22 cellular contexts compared by ENCODE assay signal in genomic region chr9:126743046-126743445, GRCh38.
"Had no signal": no experiment of that assay in that cellular context is flagged by ENCODE, and none has a peak within 500 bp of the region (broad histone marks: within the 10 kb centered on the region; RNA-seq: fewer than 3 reads in every experiment).

No MANE protein-coding gene starts in this region.

- H3K27ac Mint-ChIP-seq: endodermal cell; nephron progenitor cell; stimulated activated naive B cell treated with anti-CD40 and anti-IgM and Interleukin-4, amounts not matched to agents 10 μg/mL and 1 μg/mL and 100 μg/mL, for 72 hours; stimulated activated naive CD8-positive, alpha-beta T cell treated with anti-CD3 and anti-CD28 coated beads, Interleukin-15, Interleukin-2, amounts not matched to agents 100 ng/mL and 50 ng/mL, for 24 hours had no signal

- H3K9me3 Mint-ChIP-seq: endodermal cell; nephron progenitor cell; stimulated activated naive B cell treated with anti-CD40 and anti-IgM and Interleukin-4, amounts not matched to agents 10 μg/mL and 1 μg/mL and 100 μg/mL, for 72 hours; stimulated activated naive CD8-positive, alpha-beta T cell treated with anti-CD3 and anti-CD28 coated beads, Interleukin-15, Interleukin-2, amounts not matched to agents 100 ng/mL and 50 ng/mL, for 24 hours had no signal

- H3K9me3 ChIP-seq: esophagus squamous epithelium, lower lobe of right lung, psoas muscle, sigmoid colon, thoracic aorta, upper lobe of right lung, uterus had no signal

- ATAC-seq: left ventricle myocardium superior; lower lobe of right lung; naive thymus-derived CD8-positive, alpha-beta T cell; psoas muscle; right cardiac atrium; stimulated activated naive B cell treated with anti-CD40 and anti-IgM and Interleukin-4, amounts not matched to agents 10 μg/mL and 1 μg/mL and 100 μg/mL, for 72 hours; upper lobe of right lung had no signal

- H3K36me3 ChIP-seq: esophagus squamous epithelium, lower lobe of right lung, sigmoid colon, thoracic aorta, tibial nerve, upper lobe of right lung, uterus had no signal

- DNase-seq: effector CD8-positive, alpha-beta T cell; endodermal cell; esophagus squamous epithelium; foreskin melanocyte; left ventricle myocardium superior; lower lobe of right lung; naive thymus-derived CD8-positive, alpha-beta T cell; nephron progenitor cell; nucleus accumbens; psoas muscle; right cardiac atrium; sigmoid colon; stimulated activated CD4-positive, alpha-beta T cell treated with anti-CD3 and anti-CD28 coated beads, Interleukin-2, amount 100 ng/mL, for 24 hours; stimulated activated CD4-positive, alpha-beta T cell treated with anti-CD3 and anti-CD28 coated beads, Interleukin-4, amount 100 ng/mL, for 24 hours; stimulated activated naive B cell treated with anti-CD40 and anti-IgM and Interleukin-4, amounts not matched to agents 10 μg/mL and 1 μg/mL and 100 μg/mL, for 72 hours; upper lobe of right lung; uterus had no signal

- FAIRE-seq: colon, keratinocyte had no signal

- H3K27me3 Mint-ChIP-seq: naive thymus-derived CD8-positive, alpha-beta T cell; stimulated activated naive CD8-positive, alpha-beta T cell treated with anti-CD3 and anti-CD28 coated beads, Interleukin-15, Interleukin-2, amounts not matched to agents 100 ng/mL and 50 ng/mL, for 24 hours had no signal

- H3K4me3 Mint-ChIP-seq: endodermal cell; naive thymus-derived CD8-positive, alpha-beta T cell; nephron progenitor cell; stimulated activated naive B cell treated with anti-CD40 and anti-IgM and Interleukin-4, amounts not matched to agents 10 μg/mL and 1 μg/mL and 100 μg/mL, for 72 hours; stimulated activated naive CD8-positive, alpha-beta T cell treated with anti-CD3 and anti-CD28 coated beads, Interleukin-15, Interleukin-2, amounts not matched to agents 100 ng/mL and 50 ng/mL, for 24 hours had no signal

- H3K4me1 Mint-ChIP-seq: endodermal cell had no signal

- H3K27me3 ChIP-seq: uterus had no signal

- H3K27ac ChIP-seq: esophagus squamous epithelium, lower lobe of right lung, psoas muscle, sigmoid colon, thoracic aorta, tibial nerve, upper lobe of right lung, uterus had no signal

- H3K4me1 ChIP-seq: esophagus squamous epithelium, lower lobe of right lung, psoas muscle, sigmoid colon, tibial nerve, upper lobe of right lung, uterus had no signal

- H3K36me3 Mint-ChIP-seq: naive thymus-derived CD8-positive, alpha-beta T cell; stimulated activated naive B cell treated with anti-CD40 and anti-IgM and Interleukin-4, amounts not matched to agents 10 μg/mL and 1 μg/mL and 100 μg/mL, for 72 hours had no signal

- H3K4me3 ChIP-seq: esophagus squamous epithelium, lower lobe of right lung, psoas muscle, sigmoid colon, thoracic aorta, tibial nerve, upper lobe of right lung, uterus had no signal
